In genomic region chr10:27998954-27999275, GRCh38 we compare ENCODE assay signal across 9 cellular contexts. TPM values are rescaled to one million over a fixed set of nuclear protein-coding genes. Genes with fewer than 3 reads are reported as not detected.
DNase-seq lines count a peak whose midpoint lies in the region; ATAC-seq, FAIRE-seq and TF ChIP-seq lines count a peak whose summit lies in the region.
"Had no signal": no experiment of that assay in that cellular context is flagged by ENCODE, and none has a peak within 500 bp of the region (broad histone marks: within the 10 kb centered on the region; RNA-seq: fewer than 3 reads in every experiment).

Gene ODAD2, minus strand, starts transcription at chr10:27999079. Its CDS starts 3,937 bp downstream, at chr10:27995142.

- peak within 1 kb of the TSS; percentile 84 to 98 (median 92) for H3K4me2 ChIP-seq in BLaER1 treated with 17β-estradiol and CSF1 and Interleukin-3, amounts not matched to agents 10 nM and 100 nM
- H3K4me2 ChIP-seq in endothelial cell of umbilical vein (ENCODE audit: insufficient read depth, low read length) = peak within 1 kb of the TSS; percentile 89

- H3K9ac ChIP-seq in BLaER1 treated with 17β-estradiol and CSF1 and Interleukin-3, amounts not matched to agents 10 nM and 100 nM = peak within 1 kb of the TSS; percentile 65 to 81 (median 74)
- H3K9ac ChIP-seq in NT2/D1 (ENCODE audit: insufficient read length, low read depth) (peak within 1 kb of the TSS; percentile 84), endothelial cell of umbilical vein (replicated peaks; ENCODE audit: extremely low read depth, insufficient read depth, low read length) (peak within 1 kb of the TSS; percentile 84)

- H3K9me3 ChIP-seq in BLaER1 treated with 17β-estradiol and CSF1 and Interleukin-3, amounts not matched to agents 10 nM and 100 nM (replicated peaks in 1 of 11) = no peaks in the 10 kb centered on the region
- H3K9me3 ChIP-seq in NT2/D1 (ENCODE audit: insufficient read depth, low read length) = no peaks in the 10 kb centered on the region
- no peaks in the 10 kb centered on the region for H3K9me3 ChIP-seq in endothelial cell of umbilical vein (replicated peaks; ENCODE audit: control insufficient read depth, insufficient read depth, low read length)
- H3K9me3 ChIP-seq in neutrophil = no peaks in the 10 kb centered on the region
- no peaks in the 10 kb centered on the region for H3K9me3 ChIP-seq in mucosa of descending colon

- POLR2A ChIA-PET in endothelial cell of umbilical vein (lab: Charles Lee) = no interaction called here

- TF ChIP-seq POLR2A in endothelial cell of umbilical vein (IDR thresholded peaks at IDR 0.05; ENCODE audit: low read depth, low read length) = peak; percentile 32

- H3K27me3 ChIP-seq in BLaER1 treated with 17β-estradiol and CSF1 and Interleukin-3, amounts not matched to agents 10 nM and 100 nM = peaks cover 5 to 21% (median 17%) of the 10 kb centered on the region in 11 experiments; a peak in 16 of 22 replicates
- H3K27me3 ChIP-seq in NT2/D1 (ENCODE audit: insufficient read depth, insufficient read length) (peaks cover 31% of the 10 kb centered on the region), endothelial cell of umbilical vein (ENCODE audit: control insufficient read depth in 2 of 2, insufficient read depth in 2 of 2, low read length in 2 of 2) (no peaks in the 10 kb centered on the region), neutrophil (peaks cover 44% of the 10 kb centered on the region)

- TF ChIP-seq CTCF in endothelial cell of umbilical vein (IDR thresholded peaks at IDR 0.05; ENCODE audit: extremely low read depth in 1 of 2, insufficient read depth in 1 of 2, low read depth in 1 of 2, low read length in 2 of 2) = no peak
- no peak for TF ChIP-seq CTCF in neutrophil (IDR thresholded peaks at IDR 0.05)
- TF ChIP-seq CTCF in mucosa of descending colon (IDR thresholded peaks at IDR 0.05) = no peak

- CTCF ChIA-PET in endothelial cell of umbilical vein (lab: Charles Lee) = no interaction called here

- FAIRE-seq in endothelial cell of umbilical vein (lab: Jason Lieb, UNC) = no peak

- DNase-seq in NT2/D1 (ENCODE audit: low read depth, low spot score) (peak; percentile 8), endothelial cell of umbilical vein (ENCODE audit: low read depth, low spot score) (peak; percentile 3), NCI-H2107 (lab: John Stamatoyannopoulos, UW) (no peak), mucosa of descending colon (no peak), DMS53 (lab: John Stamatoyannopoulos, UW) (no peak)
- DNase-seq: NCI-H187 had no signal

- BruUV-seq in endothelial cell of umbilical vein (replicated peaks; lab: Mats Ljungman, UMichigan) = no TSS peak

- ATAC-seq in mucosa of descending colon = no peak
- no peak for ATAC-seq in HG03460 (IDR thresholded peaks at IDR 0.05; ENCODE audit: unreplicated experiment)

- peaks cover 0 to 13% (median 2%) of the 10 kb centered on the region in 10 experiments; a peak in 4 of 20 replicates for H3K4me1 ChIP-seq in BLaER1 treated with 17β-estradiol and CSF1 and Interleukin-3, amounts not matched to agents 10 nM and 100 nM
- H3K4me1 ChIP-seq in NT2/D1 (ENCODE audit: insufficient read depth, insufficient read length) (no peaks in the 10 kb centered on the region), endothelial cell of umbilical vein (ENCODE audit: control insufficient read depth, extremely low read depth, insufficient read depth, low read length) (peaks cover 6% of the 10 kb centered on the region), neutrophil (ENCODE audit: control insufficient read depth in 1 of 2, insufficient read depth in 1 of 2, low read depth in 1 of 2, low read length in 1 of 2) (peaks cover 14 to 15% of the 10 kb centered on the region in 2 experiments), mucosa of descending colon (ENCODE audit: low read depth) (no peaks in the 10 kb centered on the region)

- intact Hi-C loops in endothelial cell of umbilical vein (cut with micrococcal nuclease) = loop anchor here (1.0 to 5.0 kb wide), 5 partner anchors 9 to 257 kb away; no protein-coding TSS in a partner anchor
- intact Hi-C loops in mucosa of descending colon (cut with DNase I, micrococcal nuclease) = no loop called here

- H3K36me3 ChIP-seq in BLaER1 treated with 17β-estradiol and CSF1 and Interleukin-3, amounts not matched to agents 10 nM and 100 nM = no peaks in the 10 kb centered on the region
- H3K36me3 ChIP-seq in NT2/D1 (ENCODE audit: insufficient read depth, insufficient read length, low read length) (no peaks in the 10 kb centered on the region), endothelial cell of umbilical vein (ENCODE audit: control insufficient read depth in 2 of 2, extremely low read depth in 1 of 2, insufficient read depth in 2 of 2, low read length in 2 of 2) (no peaks in the 10 kb centered on the region), neutrophil (no peaks in the 10 kb centered on the region), mucosa of descending colon (ENCODE audit: low read depth) (no peaks in the 10 kb centered on the region)

- peak within 1 kb of the TSS in 9 of 11 experiments; percentile 35 to 71 (median 56); a peak in 15 of 22 replicates for H3K27ac ChIP-seq in BLaER1 treated with 17β-estradiol and CSF1 and Interleukin-3, amounts not matched to agents 10 nM and 100 nM
- H3K27ac ChIP-seq in endothelial cell of umbilical vein (ENCODE audit: insufficient read depth, low read depth, low read length) (peak within 1 kb of the TSS; percentile 32), neutrophil (no peak within 1 kb of the TSS)

- H3K4me3 ChIP-seq in BLaER1 treated with 17β-estradiol and CSF1 and Interleukin-3, amounts not matched to agents 10 nM and 100 nM = peak within 1 kb of the TSS; percentile 70 to 86 (median 78)
- H3K4me3 ChIP-seq in NT2/D1 (ENCODE audit: insufficient read length, low read depth) = peak within 1 kb of the TSS; percentile 76
- H3K4me3 ChIP-seq in endothelial cell of umbilical vein (replicated peaks in 1 of 3; ENCODE audit: insufficient read depth in 1 of 3, low read depth in 1 of 3, low read length in 3 of 3) = peak within 1 kb of the TSS; percentile 41 to 87 (median 71)
- H3K4me3 ChIP-seq in neutrophil (ENCODE audit: low read depth in 1 of 2, low read length in 1 of 2) = peak within 1 kb of the TSS; percentile 12 to 53
- H3K4me3 ChIP-seq in mucosa of descending colon = no peak within 1 kb of the TSS

- dilution Hi-C loops in endothelial cell of umbilical vein (cut with MboI; ENCODE audit: extremely low pct_ligation_motif_present, low sequenced_read_pairs) = no loop called here

- H3K9me1 ChIP-seq in endothelial cell of umbilical vein (replicated peaks; ENCODE audit: control insufficient read depth, extremely low read depth, insufficient read depth, low read length) = no peaks in the 10 kb centered on the region

- peak within 1 kb of the TSS; percentile 93 for H2AFZ ChIP-seq in endothelial cell of umbilical vein (ENCODE audit: low read depth, low read length)

- H4K20me1 ChIP-seq in BLaER1 treated with 17β-estradiol and CSF1 and Interleukin-3, amounts not matched to agents 10 nM and 100 nM = no peaks in the 10 kb centered on the region
- H4K20me1 ChIP-seq in endothelial cell of umbilical vein (replicated peaks; ENCODE audit: control insufficient read depth, extremely low read depth, insufficient read depth, low read length) = no peaks in the 10 kb centered on the region

- H3K79me2 ChIP-seq in endothelial cell of umbilical vein (ENCODE audit: control insufficient read depth, insufficient read depth, low read length) = no peaks in the 10 kb centered on the region

TF ChIP-seq in endothelial cell of umbilical vein, 7 proteins besides CTCF, POLR2A, EP300 and RAD21:
- TF ChIP-seq GATA2 (IDR thresholded peaks at IDR 0.05; ENCODE audit: insufficient read depth, insufficient read length, low read depth, low read length) (no peak), EZH2 (IDR thresholded peaks at IDR 0.05; ENCODE audit: borderline replicate concordance, low read depth, low read length, severe bottlenecking) (no peak), MYC (IDR thresholded peaks at IDR 0.05; ENCODE audit: low read depth, low read length) (no peak), FOS (IDR thresholded peaks at IDR 0.05; ENCODE audit: borderline replicate concordance, insufficient read depth, low read length) (no peak), JUN (IDR thresholded peaks at IDR 0.05; ENCODE audit: borderline replicate concordance, insufficient read depth, insufficient read length, low read depth) (no peak), POLR2AphosphoS5 (IDR thresholded peaks at IDR 0.05; ENCODE audit: insufficient read depth, low read depth, low read length) (no peak), MAX (IDR thresholded peaks at IDR 0.05; ENCODE audit: insufficient read depth, insufficient read length) (no peak)

RNA-seq across cellular contexts. Expression of gene ODAD2, which starts in this region (rescaled TPM):
- total RNA-seq in endothelial cell of umbilical vein (4.4 and 7.8 TPM in 2 replicates), mucosa of descending colon (1 to 10 TPM in 1 of 3 donors, under 1 TPM in 2; 0.31 to 1.1 (median 0.46) TPM)
- 0.51 and 1.1 TPM in 2 replicates for polyA plus RNA-seq in endothelial cell of umbilical vein
- polyA plus RNA-seq in endothelial cell of umbilical vein (2011; cell fraction: cytosol; rRNA removed) = 1.6 and 2.0 TPM in 2 replicates
- polyA plus RNA-seq in endothelial cell of umbilical vein (2011; cell fraction: nucleus; rRNA removed) = 2.2 and 2.4 TPM in 2 replicates
- polyA plus RNA-seq in endothelial cell of umbilical vein (2012) = 2.5 and 4.8 TPM in 2 replicates
- polyA minus RNA-seq in endothelial cell of umbilical vein = 2.4 and 2.5 TPM in 2 replicates
- polyA minus RNA-seq in endothelial cell of umbilical vein (2011; cell fraction: cytosol; rRNA and poly(A)+ RNA removed) = not detected
- 3.9 and 6.2 TPM in 2 replicates for polyA minus RNA-seq in endothelial cell of umbilical vein (2011; cell fraction: nucleus; rRNA and poly(A)+ RNA removed)

Comparison
In these comparisons a context has a peak if more than half of its experiments do, and no peak if none do; other contexts are left out.
1. DNase-seq: peak in NT2/D1 (single experiment) and endothelial cell of umbilical vein (single experiment); none in NCI-H2107 (single experiment), mucosa of descending colon (0 of 3) and DMS53 (single experiment).
2. Peak in every context shown above with its lines, with median percentiles within 50 percentile points of each other: H3K9ac ChIP-seq.